In genomic region chr22:25656724-25657123, GRCh38 we compare ENCODE assay signal across 15 cellular contexts.
A peak's percentile ranks its signal among the peaks of the same experiment; 100 is the strongest.
DNase-seq lines count a peak whose midpoint lies in the region; ATAC-seq, FAIRE-seq and TF ChIP-seq lines count a peak whose summit lies in the region.
"Had no signal": no experiment of that assay in that cellular context is flagged by ENCODE, and none has a peak within 500 bp of the region (broad histone marks: within the 10 kb centered on the region; RNA-seq: fewer than 3 reads in every experiment).

No MANE protein-coding gene starts in this region.

- no peak overlapping the region for H3K4me3 ChIP-seq in left ventricle myocardium inferior
- H3K4me3 ChIP-seq: MG63, skin epidermis had no signal

- no peaks in the 10 kb centered on the region for H3K9me3 ChIP-seq in left ventricle myocardium inferior (replicated peaks)
- H3K9me3 ChIP-seq: MG63 had no signal

- DNase-seq in left ventricle myocardium inferior (no peak), posterior vena cava (ENCODE audit: low spot score) (no peak), mesothelial cell of epicardium (ENCODE audit: low spot score in 2 of 2, unreplicated experiment in 2 of 2) (no peak), anterior cingulate cortex (lab: John Stamatoyannopoulos, UW) (no peak)
- DNase-seq: activated naive CD4-positive, alpha-beta T cell treated with anti-CD3 and anti-CD28 coated beads, Interleukin-2, amount 10 ng/mL, durations not matched to agents 7 days and 5 days; DMS79; MG63; PC-3 had no signal

- H3K4me1 ChIP-seq in left ventricle myocardium inferior = peaks cover 17% of the 10 kb centered on the region

- intact Hi-C loops in left ventricle myocardium inferior (cut with micrococcal nuclease) = no loop called here
- intact Hi-C loops in posterior vena cava (cut with DNase I) = no loop called here

- no peak overlapping the region for H3K27ac Mint-ChIP-seq in mesothelial cell of epicardium
- H3K27ac Mint-ChIP-seq: activated naive CD4-positive, alpha-beta T cell treated with anti-CD3 and anti-CD28 coated beads, Interleukin-2, amount 10 ng/mL, durations not matched to agents 7 days and 5 days; WTC11 had no signal

- H3K4me3 Mint-ChIP-seq in mesothelial cell of epicardium = no peak overlapping the region
- H3K4me3 Mint-ChIP-seq: activated naive CD4-positive, alpha-beta T cell treated with anti-CD3 and anti-CD28 coated beads, Interleukin-2, amount 10 ng/mL, durations not matched to agents 7 days and 5 days; WTC11 had no signal

- no peaks in the 10 kb centered on the region for H3K9me3 Mint-ChIP-seq in mesothelial cell of epicardium
- H3K9me3 Mint-ChIP-seq: activated naive CD4-positive, alpha-beta T cell treated with anti-CD3 and anti-CD28 coated beads, Interleukin-2, amount 10 ng/mL, durations not matched to agents 7 days and 5 days; WTC11 had no signal

- H3K36me3 ChIP-seq in left ventricle myocardium inferior = no peaks in the 10 kb centered on the region
- H3K36me3 ChIP-seq: MG63 had no signal

- no peak for TF ChIP-seq CTCF in left ventricle myocardium inferior (IDR thresholded peaks at IDR 0.05; ENCODE audit: borderline replicate concordance)
- no peak for TF ChIP-seq CTCF in mesothelial cell of epicardium (IDR thresholded peaks at IDR 0.05; ENCODE audit: unreplicated experiment)

- no peaks in the 10 kb centered on the region for H3K27me3 ChIP-seq in left ventricle myocardium inferior (ENCODE audit: low read depth)

- peak; percentile 36 for FAIRE-seq in islet of Langerhans (lab: Jason Lieb, UNC)
- FAIRE-seq: H54 had no signal

- no peaks in the 10 kb centered on the region for H3K36me3 Mint-ChIP-seq in mesothelial cell of epicardium
- H3K36me3 Mint-ChIP-seq: WTC11 had no signal

- ATAC-seq in GM18870 (IDR thresholded peaks at IDR 0.05; ENCODE audit: unreplicated experiment) (peak; percentile 80), GM21825 (IDR thresholded peaks at IDR 0.05; ENCODE audit: unreplicated experiment) (peak; percentile 77), HG03520 (IDR thresholded peaks at IDR 0.05; ENCODE audit: unreplicated experiment) (peak; percentile 89)
- ATAC-seq: PC-3, WTC11 had no signal

- H3K27me3 Mint-ChIP-seq in mesothelial cell of epicardium (ENCODE audit: low read depth) = no peaks in the 10 kb centered on the region
- H3K27me3 Mint-ChIP-seq: activated naive CD4-positive, alpha-beta T cell treated with anti-CD3 and anti-CD28 coated beads, Interleukin-2, amount 10 ng/mL, durations not matched to agents 7 days and 5 days had no signal

- peaks cover 14% of the 10 kb centered on the region for H3K4me1 Mint-ChIP-seq in mesothelial cell of epicardium
- H3K4me1 Mint-ChIP-seq: WTC11 had no signal

- no peak overlapping the region for H3K27ac ChIP-seq in left ventricle myocardium inferior (replicated peaks)
- H3K27ac ChIP-seq: skin epidermis had no signal
